Comparison of ENCODE assay signal across 2 cellular contexts in genomic region chr20:6611911-6612614, GRCh38.
TF ChIP-seq lines count a peak whose summit lies in the region.

No MANE protein-coding gene starts in this region.

TF ChIP-seq in WTC11, 78 proteins besides CTCF, POLR2A, EP300 and RAD21:
- TF ChIP-seq PRDM15 (CRISPR knock-in tag; IDR thresholded peaks at IDR 0.05) (no peak), NR2C2 (CRISPR knock-in tag; IDR thresholded peaks at IDR 0.05) (no peak), GABPB1 (CRISPR knock-in tag; IDR thresholded peaks at IDR 0.05) (peak; percentile 96), ZNF317 (CRISPR knock-in tag; IDR thresholded peaks at IDR 0.05; ENCODE audit: borderline replicate concordance, low read depth) (no peak), E2F4 (CRISPR knock-in tag; IDR thresholded peaks at IDR 0.05; ENCODE audit: borderline replicate concordance, low read depth) (no peak), ZBTB21 (CRISPR knock-in tag; IDR thresholded peaks at IDR 0.05; ENCODE audit: borderline replicate concordance) (no peak), RELA (CRISPR knock-in tag; IDR thresholded peaks at IDR 0.05; ENCODE audit: borderline replicate concordance) (no peak)
- TF ChIP-seq, protein P1, sequence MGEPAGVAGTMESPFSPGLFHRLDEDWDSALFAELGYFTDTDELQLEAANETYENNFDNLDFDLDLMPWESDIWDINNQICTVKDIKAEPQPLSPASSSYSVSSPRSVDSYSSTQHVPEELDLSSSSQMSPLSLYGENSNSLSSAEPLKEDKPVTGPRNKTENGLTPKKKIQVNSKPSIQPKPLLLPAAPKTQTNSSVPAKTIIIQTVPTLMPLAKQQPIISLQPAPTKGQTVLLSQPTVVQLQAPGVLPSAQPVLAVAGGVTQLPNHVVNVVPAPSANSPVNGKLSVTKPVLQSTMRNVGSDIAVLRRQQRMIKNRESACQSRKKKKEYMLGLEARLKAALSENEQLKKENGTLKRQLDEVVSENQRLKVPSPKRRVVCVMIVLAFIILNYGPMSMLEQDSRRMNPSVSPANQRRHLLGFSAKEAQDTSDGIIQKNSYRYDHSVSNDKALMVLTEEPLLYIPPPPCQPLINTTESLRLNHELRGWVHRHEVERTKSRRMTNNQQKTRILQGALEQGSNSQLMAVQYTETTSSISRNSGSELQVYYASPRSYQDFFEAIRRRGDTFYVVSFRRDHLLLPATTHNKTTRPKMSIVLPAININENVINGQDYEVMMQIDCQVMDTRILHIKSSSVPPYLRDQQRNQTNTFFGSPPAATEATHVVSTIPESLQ (CRISPR knock-in tag; IDR thresholded peaks at IDR 0.05) = no peak

TF ChIP-seq in liver, 16 proteins besides CTCF, POLR2A, EP300 and RAD21:
- TF ChIP-seq YY1 (IDR thresholded peaks at IDR 0.05) (peak; percentile 52), JUND (IDR thresholded peaks at IDR 0.05) (peak; percentile 91 to 93), FOXA2 (IDR thresholded peaks at IDR 0.05) (peak; percentile 79), HNF4G (IDR thresholded peaks at IDR 0.05) (no peak), FOXA1 (IDR thresholded peaks at IDR 0.05) (peak; percentile 43), EGR1 (IDR thresholded peaks at IDR 0.05; ENCODE audit: low read depth in 2 of 2) (no peak), HNF4A (conservative IDR thresholded peaks at IDR 0.05) (peak; percentile 42 to 54), RXRA (IDR thresholded peaks at IDR 0.05) (peak; percentile 21 to 65), SP1 (IDR thresholded peaks at IDR 0.05) (peak; percentile 53), NR2F2 (IDR thresholded peaks at IDR 0.05) (no peak), GABPA (IDR thresholded peaks at IDR 0.05 in 1 of 2, conservative IDR thresholded peaks at IDR 0.05 in 1 of 2) (peak in 1 of 2 donors; percentile 12)
- TF ChIP-seq, protein P2, sequence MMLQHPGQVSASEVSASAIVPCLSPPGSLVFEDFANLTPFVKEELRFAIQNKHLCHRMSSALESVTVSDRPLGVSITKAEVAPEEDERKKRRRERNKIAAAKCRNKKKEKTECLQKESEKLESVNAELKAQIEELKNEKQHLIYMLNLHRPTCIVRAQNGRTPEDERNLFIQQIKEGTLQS (IDR thresholded peaks at IDR 0.05) = peak; percentile 62
- TF ChIP-seq, protein P3, sequence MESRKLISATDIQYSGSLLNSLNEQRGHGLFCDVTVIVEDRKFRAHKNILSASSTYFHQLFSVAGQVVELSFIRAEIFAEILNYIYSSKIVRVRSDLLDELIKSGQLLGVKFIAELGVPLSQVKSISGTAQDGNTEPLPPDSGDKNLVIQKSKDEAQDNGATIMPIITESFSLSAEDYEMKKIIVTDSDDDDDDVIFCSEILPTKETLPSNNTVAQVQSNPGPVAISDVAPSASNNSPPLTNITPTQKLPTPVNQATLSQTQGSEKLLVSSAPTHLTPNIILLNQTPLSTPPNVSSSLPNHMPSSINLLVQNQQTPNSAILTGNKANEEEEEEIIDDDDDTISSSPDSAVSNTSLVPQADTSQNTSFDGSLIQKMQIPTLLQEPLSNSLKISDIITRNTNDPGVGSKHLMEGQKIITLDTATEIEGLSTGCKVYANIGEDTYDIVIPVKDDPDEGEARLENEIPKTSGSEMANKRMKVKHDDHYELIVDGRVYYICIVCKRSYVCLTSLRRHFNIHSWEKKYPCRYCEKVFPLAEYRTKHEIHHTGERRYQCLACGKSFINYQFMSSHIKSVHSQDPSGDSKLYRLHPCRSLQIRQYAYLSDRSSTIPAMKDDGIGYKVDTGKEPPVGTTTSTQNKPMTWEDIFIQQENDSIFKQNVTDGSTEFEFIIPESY (IDR thresholded peaks at IDR 0.05) = peak; percentile 52
- TF ChIP-seq, protein P4, sequence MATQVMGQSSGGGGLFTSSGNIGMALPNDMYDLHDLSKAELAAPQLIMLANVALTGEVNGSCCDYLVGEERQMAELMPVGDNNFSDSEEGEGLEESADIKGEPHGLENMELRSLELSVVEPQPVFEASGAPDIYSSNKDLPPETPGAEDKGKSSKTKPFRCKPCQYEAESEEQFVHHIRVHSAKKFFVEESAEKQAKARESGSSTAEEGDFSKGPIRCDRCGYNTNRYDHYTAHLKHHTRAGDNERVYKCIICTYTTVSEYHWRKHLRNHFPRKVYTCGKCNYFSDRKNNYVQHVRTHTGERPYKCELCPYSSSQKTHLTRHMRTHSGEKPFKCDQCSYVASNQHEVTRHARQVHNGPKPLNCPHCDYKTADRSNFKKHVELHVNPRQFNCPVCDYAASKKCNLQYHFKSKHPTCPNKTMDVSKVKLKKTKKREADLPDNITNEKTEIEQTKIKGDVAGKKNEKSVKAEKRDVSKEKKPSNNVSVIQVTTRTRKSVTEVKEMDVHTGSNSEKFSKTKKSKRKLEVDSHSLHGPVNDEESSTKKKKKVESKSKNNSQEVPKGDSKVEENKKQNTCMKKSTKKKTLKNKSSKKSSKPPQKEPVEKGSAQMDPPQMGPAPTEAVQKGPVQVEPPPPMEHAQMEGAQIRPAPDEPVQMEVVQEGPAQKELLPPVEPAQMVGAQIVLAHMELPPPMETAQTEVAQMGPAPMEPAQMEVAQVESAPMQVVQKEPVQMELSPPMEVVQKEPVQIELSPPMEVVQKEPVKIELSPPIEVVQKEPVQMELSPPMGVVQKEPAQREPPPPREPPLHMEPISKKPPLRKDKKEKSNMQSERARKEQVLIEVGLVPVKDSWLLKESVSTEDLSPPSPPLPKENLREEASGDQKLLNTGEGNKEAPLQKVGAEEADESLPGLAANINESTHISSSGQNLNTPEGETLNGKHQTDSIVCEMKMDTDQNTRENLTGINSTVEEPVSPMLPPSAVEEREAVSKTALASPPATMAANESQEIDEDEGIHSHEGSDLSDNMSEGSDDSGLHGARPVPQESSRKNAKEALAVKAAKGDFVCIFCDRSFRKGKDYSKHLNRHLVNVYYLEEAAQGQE (IDR thresholded peaks at IDR 0.05) = no peak
- TF ChIP-seq, protein P5, sequence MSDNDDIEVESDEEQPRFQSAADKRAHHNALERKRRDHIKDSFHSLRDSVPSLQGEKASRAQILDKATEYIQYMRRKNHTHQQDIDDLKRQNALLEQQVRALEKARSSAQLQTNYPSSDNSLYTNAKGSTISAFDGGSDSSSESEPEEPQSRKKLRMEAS (IDR thresholded peaks at IDR 0.05) = no peak
